In the genomic region with DNA sequence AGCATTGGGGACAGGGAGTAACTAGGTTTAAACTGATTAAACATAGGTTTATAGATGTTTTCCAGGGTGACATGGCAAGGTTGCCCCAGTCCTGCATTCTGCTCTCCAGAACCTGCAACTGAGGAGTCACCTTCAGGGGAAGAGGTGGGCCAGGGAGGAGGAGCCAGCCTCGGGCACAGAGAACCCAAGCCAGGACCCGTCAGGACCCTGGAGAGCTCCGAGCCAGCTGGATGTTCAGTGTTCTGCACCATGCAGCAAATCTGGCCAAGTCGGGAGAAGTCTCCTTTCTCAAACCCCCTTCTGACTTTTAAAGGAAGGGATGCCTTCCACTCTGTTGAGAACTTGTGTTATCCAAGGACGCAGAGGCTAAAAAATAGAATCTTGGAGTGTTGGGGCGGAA, we compare ENCODE assay signal across 8 cellular contexts.
DNase-seq lines count a peak whose midpoint lies in the region; ATAC-seq and TF ChIP-seq lines count a peak whose summit lies in the region.

No MANE protein-coding gene starts in this region.

- CTCF ChIA-PET in Caco-2 (lab: Charles Lee): no interaction called here

- no peaks in the 10 kb centered on the region for H3K4me1 Mint-ChIP-seq in Caco-2 (ENCODE audit: low read depth, unreplicated experiment)
- H3K4me1 Mint-ChIP-seq in T-helper 17 cell: no peaks in the 10 kb centered on the region

- H3K36me3 ChIP-seq in Caco-2 (ENCODE audit: control insufficient read depth, insufficient read depth, low read length) (no peaks in the 10 kb centered on the region), adrenal gland (replicated peaks in 1 of 2) (no peaks in the 10 kb centered on the region), lower lobe of right lung (no peaks in the 10 kb centered on the region)

- intact Hi-C loops in Caco-2 (cut with micrococcal nuclease; ENCODE audit: unreplicated experiment): no loop called here
- intact Hi-C loops in adrenal gland (cut with DNase I): loop anchor here (10.0 kb wide), 2 partner anchors 131 to 301 kb away; no protein-coding TSS in a partner anchor
- intact Hi-C loops in lower lobe of right lung (cut with DNase I): no loop called here

- H3K27me3 Mint-ChIP-seq in Caco-2 (ENCODE audit: insufficient read depth, unreplicated experiment): peaks cover 4% of the 10 kb centered on the region
- peaks cover 52% of the 10 kb centered on the region for H3K27me3 Mint-ChIP-seq in T-helper 17 cell

- POLR2A ChIA-PET in Caco-2 (lab: Charles Lee): no interaction called here

- no peaks in the 10 kb centered on the region for H3K36me3 Mint-ChIP-seq in Caco-2 (ENCODE audit: insufficient read depth, unreplicated experiment)
- H3K36me3 Mint-ChIP-seq in T-helper 17 cell (ENCODE audit: low read depth): peaks cover 3% of the 10 kb centered on the region

- H3K27ac Mint-ChIP-seq in Caco-2 (ENCODE audit: unreplicated experiment): no peak overlapping the region
- no peak overlapping the region for H3K27ac Mint-ChIP-seq in T-helper 17 cell

- WGBS in adrenal gland, 4 donors: 5 to 13% (median 9%) methylated on average over 6 of the region's 6 CpGs

- no peak for TF ChIP-seq POLR2A in adrenal gland (IDR thresholded peaks at IDR 0.05)

- H3K9me3 Mint-ChIP-seq in Caco-2 (ENCODE audit: unreplicated experiment): no peaks in the 10 kb centered on the region

- TF ChIP-seq CTCF in Caco-2 (IDR thresholded peaks at IDR 0.05; ENCODE audit: insufficient read depth in 1 of 2, low read depth in 1 of 2, low read length in 1 of 2, severe bottlenecking in 1 of 2, unreplicated experiment in 1 of 2) (no peak), adrenal gland (IDR thresholded peaks at IDR 0.05) (no peak), lower lobe of right lung (IDR thresholded peaks at IDR 0.05) (no peak)

- no peak overlapping the region for H3K4me3 Mint-ChIP-seq in Caco-2 (ENCODE audit: unreplicated experiment)
- no peak overlapping the region for H3K4me3 Mint-ChIP-seq in T-helper 17 cell

- ATAC-seq in lower lobe of right lung: peak in 1 of 2 donors; percentile 33
- ATAC-seq in T-helper 17 cell: no peak
- ATAC-seq in GM18498 (IDR thresholded peaks at IDR 0.05; ENCODE audit: unreplicated experiment): no peak

- H3K27me3 ChIP-seq in Caco-2 (replicated peaks; ENCODE audit: control insufficient read depth, insufficient read depth, low read length) (no peaks in the 10 kb centered on the region; the same call in 1 of the 2 replicates), adrenal gland (peaks cover 5% of the 10 kb centered on the region), lower lobe of right lung (ENCODE audit: low read depth) (peaks cover 17% of the 10 kb centered on the region)

- H3K4me1 ChIP-seq in Caco-2: no peaks in the 10 kb centered on the region
- H3K4me1 ChIP-seq in adrenal gland (replicated peaks in 1 of 2): no peaks in the 10 kb centered on the region
- H3K4me1 ChIP-seq in lower lobe of right lung: no peaks in the 10 kb centered on the region

- BruUV-seq in Caco-2 (replicated peaks; lab: Mats Ljungman, UMichigan): no TSS peak

- H3K4me3 ChIP-seq in Caco-2 (ENCODE audit: low read depth, low read length) (no peak overlapping the region), adrenal gland (no peak overlapping the region), lower lobe of right lung (no peak overlapping the region)

- H3K27ac ChIP-seq in adrenal gland: no peak overlapping the region
- no peak overlapping the region for H3K27ac ChIP-seq in lower lobe of right lung

- DNase-seq in Caco-2 (peak; percentile 59 to 80), MV-4-11 (lab: John Stamatoyannopoulos, UW) (peak; percentile 7), adrenal gland (peak; percentile 33 to 57 (median 45)), lower lobe of right lung (peak; percentile 60), T-helper 17 cell (no peak)
- DNase-seq in central memory CD4-positive, alpha-beta T cell: no peak
- no peak for DNase-seq in effector CD8-positive, alpha-beta T cell (lab: John Stamatoyannopoulos, UW)

- H3K9me3 ChIP-seq in Caco-2: no peaks in the 10 kb centered on the region
- no peaks in the 10 kb centered on the region for H3K9me3 ChIP-seq in adrenal gland (replicated peaks in 1 of 3)
- H3K9me3 ChIP-seq in lower lobe of right lung: no peaks in the 10 kb centered on the region
- H3K9me3 ChIP-seq in T-helper 17 cell (ENCODE audit: control insufficient read depth, low read length, poor library complexity, severe bottlenecking): no peaks in the 10 kb centered on the region

Comparison
In these comparisons a context has a peak if more than half of its experiments do, and no peak if none do; other contexts are left out.
1. DNase-seq: peak in Caco-2 (2 of 2), MV-4-11 (single experiment), adrenal gland (7 of 7) and lower lobe of right lung (single experiment); none in T-helper 17 cell (0 of 3), central memory CD4-positive, alpha-beta T cell (single experiment) and effector CD8-positive, alpha-beta T cell (single experiment).
2. intact Hi-C loops: an anchor here in adrenal gland (10.0 kb wide); none called in Caco-2 and lower lobe of right lung.